ENCODE assay signal across 16 cellular contexts in genomic region chr14:65062096-65063075, GRCh38. TPM values are rescaled to one million over a fixed set of nuclear protein-coding genes. Genes with fewer than 3 reads are reported as not detected.
DNase-seq lines count a peak whose midpoint lies in the region; ATAC-seq and TF ChIP-seq lines count a peak whose summit lies in the region.
"Had no signal": no experiment of that assay in that cellular context is flagged by ENCODE, and none has a peak within 500 bp of the region (broad histone marks: within the 10 kb centered on the region; RNA-seq: fewer than 3 reads in every experiment).

No MANE protein-coding gene starts in this region.

- H3K9me3 ChIP-seq in CD4-positive, alpha-beta T cell (ENCODE audit: control insufficient read depth, low read length) = no peaks in the 10 kb centered on the region
- H3K9me3 ChIP-seq: lower lobe of right lung, SJSA1, thoracic aorta had no signal

- CTCF ChIA-PET in CD4-positive, alpha-beta T cell (lab: Charles Lee) = no interaction called here

- H3K27ac ChIP-seq in CD4-positive, alpha-beta T cell (ENCODE audit: low read depth, low read length) = no peak overlapping the region
- H3K27ac ChIP-seq: lower lobe of right lung, SJSA1, thoracic aorta had no signal

- peak overlapping the region; percentile 11 for H3K27ac Mint-ChIP-seq in CD4-positive, alpha-beta T cell
- H3K27ac Mint-ChIP-seq in activated T-helper 17 cell treated with anti-CD3 and anti-CD28 coated beads, Interleukin-2, amount 50 U/mL, for 72 hours = peak overlapping the region; percentile 43
- H3K27ac Mint-ChIP-seq in glutamatergic neuron (ENCODE audit: unreplicated experiment) (peak overlapping the region; percentile 91), natural killer cell (no peak overlapping the region)
- H3K27ac Mint-ChIP-seq: activated naive CD8-positive, alpha-beta T cell treated with anti-CD3 and anti-CD28 coated beads, Interleukin-2, amount 10 ng/mL, durations not matched to agents 7 days and 5 days; T-helper 17 cell had no signal

- H3K36me3 Mint-ChIP-seq in CD4-positive, alpha-beta T cell (ENCODE audit: low read depth) = peaks cover 86% of the 10 kb centered on the region
- H3K36me3 Mint-ChIP-seq in activated T-helper 17 cell treated with anti-CD3 and anti-CD28 coated beads, Interleukin-2, amount 50 U/mL, for 72 hours (ENCODE audit: low read depth) = peaks cover 93% of the 10 kb centered on the region
- peaks cover 5% of the 10 kb centered on the region for H3K36me3 Mint-ChIP-seq in glutamatergic neuron (ENCODE audit: unreplicated experiment)
- peaks cover 5% of the 10 kb centered on the region for H3K36me3 Mint-ChIP-seq in natural killer cell

- no peaks in the 10 kb centered on the region for H3K9me3 Mint-ChIP-seq in CD4-positive, alpha-beta T cell
- no peaks in the 10 kb centered on the region for H3K9me3 Mint-ChIP-seq in activated T-helper 17 cell treated with anti-CD3 and anti-CD28 coated beads, Interleukin-2, amount 50 U/mL, for 72 hours
- H3K9me3 Mint-ChIP-seq in glutamatergic neuron (ENCODE audit: unreplicated experiment) (peaks cover 2% of the 10 kb centered on the region), natural killer cell (no peaks in the 10 kb centered on the region)

- no peak for TF ChIP-seq CTCF in CD4-positive, alpha-beta T cell (IDR thresholded peaks at IDR 0.05)
- TF ChIP-seq CTCF in glutamatergic neuron (IDR thresholded peaks at IDR 0.05; ENCODE audit: partially characterized antibody, unreplicated experiment) (no peak), natural killer cell (IDR thresholded peaks at IDR 0.05) (no peak)

- POLR2A ChIA-PET in CD4-positive, alpha-beta T cell (lab: Charles Lee) = no interaction called here

- H3K27me3 ChIP-seq in CD4-positive, alpha-beta T cell (ENCODE audit: control insufficient read depth, insufficient read depth, low read length) = no peaks in the 10 kb centered on the region
- H3K27me3 ChIP-seq: SJSA1 had no signal

- intact Hi-C loops in CD4-positive, alpha-beta T cell (cut with DNase I, micrococcal nuclease) = no loop called here
- intact Hi-C loops in natural killer cell (cut with micrococcal nuclease) = no loop called here

- H3K4me1 Mint-ChIP-seq in CD4-positive, alpha-beta T cell (ENCODE audit: low read depth) = peaks cover 14% of the 10 kb centered on the region
- H3K4me1 Mint-ChIP-seq in activated T-helper 17 cell treated with anti-CD3 and anti-CD28 coated beads, Interleukin-2, amount 50 U/mL, for 72 hours = no peaks in the 10 kb centered on the region
- H3K4me1 Mint-ChIP-seq in glutamatergic neuron (ENCODE audit: low read depth, unreplicated experiment) = peaks cover 10% of the 10 kb centered on the region
- H3K4me1 Mint-ChIP-seq in natural killer cell = peaks cover 4 to 10% of the 10 kb centered on the region in 2 donors

- no peak overlapping the region for H3K4me3 Mint-ChIP-seq in CD4-positive, alpha-beta T cell
- H3K4me3 Mint-ChIP-seq in activated T-helper 17 cell treated with anti-CD3 and anti-CD28 coated beads, Interleukin-2, amount 50 U/mL, for 72 hours = no peak overlapping the region
- no peak overlapping the region for H3K4me3 Mint-ChIP-seq in glutamatergic neuron (ENCODE audit: unreplicated experiment)
- H3K4me3 Mint-ChIP-seq in natural killer cell = no peak overlapping the region
- H3K4me3 Mint-ChIP-seq: activated naive CD8-positive, alpha-beta T cell treated with anti-CD3 and anti-CD28 coated beads, Interleukin-2, amount 10 ng/mL, durations not matched to agents 7 days and 5 days; T-helper 17 cell had no signal

- ATAC-seq in CD4-positive, alpha-beta T cell (ENCODE audit: poor library complexity) = no peak
- ATAC-seq in activated T-helper 17 cell treated with anti-CD3 and anti-CD28 coated beads, Interleukin-2, amount 50 U/mL, for 72 hours (replicated peaks) = peak; percentile 19
- ATAC-seq in GM19324 (IDR thresholded peaks at IDR 0.05; ENCODE audit: low FRiP score, unreplicated experiment) (no peak), natural killer cell (no peak)
- ATAC-seq: lower lobe of right lung, T-helper 17 cell had no signal

- DNase-seq in CD4-positive, alpha-beta T cell = no peak
- DNase-seq in G401 (ENCODE audit: low spot score) (peak; percentile 80), glutamatergic neuron (no peak), natural killer cell (no peak), NCI-H2081 (lab: John Stamatoyannopoulos, UW) (no peak)
- DNase-seq: activated CD4-positive, alpha-beta T cell treated with anti-CD3 and anti-CD28 coated beads, Interleukin-2, amount 50 U/mL, for 48 hours; activated naive CD8-positive, alpha-beta T cell treated with anti-CD3 and anti-CD28 coated beads, Interleukin-2, amount 10 ng/mL, durations not matched to agents 7 days and 5 days; activated T-cell treated with anti-CD3 and anti-CD28 coated beads, Interleukin-2, amount 50 U/mL, for 1 hour; lower lobe of right lung; NCI-H1436; NCI-H2171 treated with DMSO at 0.1 percent for 48 hours; T-helper 17 cell had no signal

- no peaks in the 10 kb centered on the region for H3K27me3 Mint-ChIP-seq in CD4-positive, alpha-beta T cell
- no peaks in the 10 kb centered on the region for H3K27me3 Mint-ChIP-seq in activated T-helper 17 cell treated with anti-CD3 and anti-CD28 coated beads, Interleukin-2, amount 50 U/mL, for 72 hours
- H3K27me3 Mint-ChIP-seq in glutamatergic neuron (ENCODE audit: unreplicated experiment) (no peaks in the 10 kb centered on the region), natural killer cell (ENCODE audit: low read depth in 2 of 2) (no peaks in the 10 kb centered on the region)
- H3K27me3 Mint-ChIP-seq: activated naive CD8-positive, alpha-beta T cell treated with anti-CD3 and anti-CD28 coated beads, Interleukin-2, amount 10 ng/mL, durations not matched to agents 7 days and 5 days; T-helper 17 cell had no signal

- in situ Hi-C loops in G401 (cut with HindIII; ENCODE audit: low sequenced_read_pairs) = no loop called here

RNA-seq across cellular contexts. Expression of gene MAX, which starts 39.9 kb away (rescaled TPM):
- total RNA-seq in CD4-positive, alpha-beta T cell = 100 to 1,000 TPM; 159 to 171 TPM
- total RNA-seq in G401 (2014; rRNA removed; shearing (Covaris generic)) = 23.6 and 29.5 TPM in 2 replicates
- 100 to 1,000 TPM; 105 to 139 TPM for total RNA-seq in activated T-helper 17 cell treated with anti-CD3 and anti-CD28 coated beads, Interleukin-2, amount 50 U/mL, for 72 hours
- total RNA-seq in glutamatergic neuron (ENCODE audit: unreplicated experiment) (83.5 TPM), natural killer cell (100 to 1,000 TPM; 162 to 208 (median 191) TPM)

Comparison
In these comparisons a context has a peak if more than half of its experiments do, and no peak if none do; other contexts are left out.
1. H3K27ac Mint-ChIP-seq: peak in CD4-positive, alpha-beta T cell (single experiment), activated T-helper 17 cell treated with anti-CD3 and anti-CD28 coated beads, Interleukin-2, amount 50 U/mL, for 72 hours (single experiment) and glutamatergic neuron (single experiment); none in natural killer cell (0 of 2).